In the genomic region with DNA sequence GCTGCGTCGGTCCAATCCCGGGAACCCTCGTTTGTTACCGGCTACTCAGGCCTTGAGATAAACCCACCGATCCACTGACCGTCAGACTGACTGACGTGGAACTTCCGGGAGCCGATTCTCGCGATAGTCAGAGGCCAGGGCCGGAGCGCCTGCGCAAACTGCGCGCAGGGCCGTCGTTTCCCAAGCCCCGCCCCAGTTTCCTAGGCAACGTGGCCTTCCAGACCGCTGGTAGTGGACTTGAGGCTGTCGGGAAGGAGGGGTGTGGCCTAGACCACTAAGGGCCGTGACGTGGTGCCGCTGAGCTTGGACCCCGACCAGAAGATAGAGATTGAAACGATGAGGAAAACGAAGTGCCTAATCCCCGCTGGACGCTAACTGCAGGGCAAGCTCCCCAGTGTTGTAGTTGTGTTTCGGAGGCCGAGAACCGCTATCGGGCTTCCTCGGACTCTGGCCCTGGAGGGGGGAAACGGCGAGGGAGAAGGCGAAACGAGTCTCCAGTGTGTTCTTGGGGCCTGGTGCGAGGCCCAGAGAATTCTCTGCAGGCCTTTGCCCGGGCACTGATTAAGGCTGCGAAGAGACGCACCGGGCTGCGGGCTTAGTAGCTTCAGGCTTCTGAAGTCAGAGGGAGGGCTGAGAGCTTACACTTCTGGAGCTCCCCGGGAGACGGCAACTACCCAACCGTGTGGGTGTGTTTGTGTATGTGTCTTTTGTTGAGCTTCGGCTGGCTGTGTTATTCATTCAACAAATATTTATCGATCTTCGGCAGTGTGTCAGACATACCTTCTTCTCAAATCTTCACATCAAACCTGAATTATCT, we compare ENCODE assay signal across 8 cellular contexts. TPM values are rescaled to one million over a fixed set of nuclear protein-coding genes. Genes with fewer than 3 reads are reported as not detected.
DNase-seq lines count a peak whose midpoint lies in the region; ATAC-seq and TF ChIP-seq lines count a peak whose summit lies in the region.

A gene (minus strand): TSS at position 96 of the 817 bp plus-strand sequence. CDS start 97 bp downstream, outside the sequence.

- peaks cover 8% of the 10 kb centered on the region for H3K36me3 Mint-ChIP-seq in activated T-helper 1 cell treated with anti-CD3 and anti-CD28 coated beads, Interleukin-12 subunit alpha, Interleukin-12 subunit beta, Interleukin-2, Interleukin-4 antibody, amounts not matched to agents 30 ng/mL and 10 ng/mL and 1 ng/mL, durations not matched to agents 14 hours and 24 hours and 36 hours (ENCODE audit: low read depth)

- H3K79me2 ChIP-seq in DND-41 (ENCODE audit: insufficient read depth, low read length), result peaks cover 50% of the 10 kb centered on the region
- peaks cover 57% of the 10 kb centered on the region for H3K79me2 ChIP-seq in GM23248 (ENCODE audit: insufficient read depth)

- H3K4me2 ChIP-seq in DND-41 (ENCODE audit: insufficient read depth, low read length) (peak within 1 kb of the TSS; percentile 81), GM23248 (ENCODE audit: unreplicated experiment) (peak within 1 kb of the TSS; percentile 94)

- peaks cover 8% of the 10 kb centered on the region; the same call in 1 of the 2 replicates for H3F3A ChIP-seq in GM23248 (ENCODE audit: insufficient read depth)

- no peaks in the 10 kb centered on the region for H3K9me2 ChIP-seq in GM23248 (ENCODE audit: insufficient read depth)

- H3K9ac ChIP-seq in DND-41 (ENCODE audit: low read depth, low read length), result peak within 1 kb of the TSS; percentile 96
- H3K9ac ChIP-seq in GM23248, result peak within 1 kb of the TSS; percentile 100

- no peaks in the 10 kb centered on the region for H3K9me3 Mint-ChIP-seq in activated T-helper 1 cell treated with anti-CD3 and anti-CD28 coated beads, Interleukin-12 subunit alpha, Interleukin-12 subunit beta, Interleukin-2, Interleukin-4 antibody, amounts not matched to agents 30 ng/mL and 10 ng/mL and 1 ng/mL, durations not matched to agents 14 hours and 24 hours and 36 hours

- H3K27ac Mint-ChIP-seq in activated T-helper 1 cell treated with anti-CD3 and anti-CD28 coated beads, Interleukin-12 subunit alpha, Interleukin-12 subunit beta, Interleukin-2, Interleukin-4 antibody, amounts not matched to agents 30 ng/mL and 10 ng/mL and 1 ng/mL, durations not matched to agents 14 hours and 24 hours and 36 hours, result peak within 1 kb of the TSS; percentile 96

- peaks cover 8% of the 10 kb centered on the region; the same call in 1 of the 2 replicates for H4K20me1 ChIP-seq in DND-41 (ENCODE audit: insufficient read depth, low read length)
- peaks cover 21% of the 10 kb centered on the region for H4K20me1 ChIP-seq in GM23248 (ENCODE audit: insufficient read depth)

- H3K4me3 ChIP-seq in DND-41 (ENCODE audit: low read depth in 1 of 2, low read length in 2 of 2) (peak within 1 kb of the TSS; percentile 94 to 100), GM23248 (peak within 1 kb of the TSS; percentile 100), esophagus squamous epithelium (peak within 1 kb of the TSS; percentile 72 to 100 (median 86))

- no peaks in the 10 kb centered on the region for H3K27me3 Mint-ChIP-seq in activated T-helper 1 cell treated with anti-CD3 and anti-CD28 coated beads, Interleukin-12 subunit alpha, Interleukin-12 subunit beta, Interleukin-2, Interleukin-4 antibody, amounts not matched to agents 30 ng/mL and 10 ng/mL and 1 ng/mL, durations not matched to agents 14 hours and 24 hours and 36 hours (ENCODE audit: insufficient read depth)

- in situ Hi-C loops in GM23248 (cut with MboI), result no loop called here

- peak; percentile 88 for ATAC-seq in DND-41 (ENCODE audit: insufficient read depth, low read depth)

- WGBS in GM23248 (ENCODE audit: low coverage in 1 of 2, low lambda C conversion rate in 2 of 2, missing lambda C conversion rate in 2 of 2), 2 experiments, result 1% methylated on average over 52 of the region's 52 CpGs
- 1% methylated on average over 15 to 29 of the region's 52 CpGs for WGBS in esophagus squamous epithelium, 2 donors

- peaks cover 52% of the 10 kb centered on the region for H3K4me1 Mint-ChIP-seq in activated T-helper 1 cell treated with anti-CD3 and anti-CD28 coated beads, Interleukin-12 subunit alpha, Interleukin-12 subunit beta, Interleukin-2, Interleukin-4 antibody, amounts not matched to agents 30 ng/mL and 10 ng/mL and 1 ng/mL, durations not matched to agents 14 hours and 24 hours and 36 hours (ENCODE audit: low read depth)

- no peak for TF ChIP-seq CTCF in DND-41 (IDR thresholded peaks at IDR 0.05; ENCODE audit: borderline replicate concordance, extremely low read depth, low read length, poor library complexity, severe bottlenecking)
- peak in 1 of 6 experiments; percentile 6 for TF ChIP-seq CTCF in esophagus squamous epithelium (IDR thresholded peaks at IDR 0.05)

- H3K4me3 Mint-ChIP-seq in activated T-helper 1 cell treated with anti-CD3 and anti-CD28 coated beads, Interleukin-12 subunit alpha, Interleukin-12 subunit beta, Interleukin-2, Interleukin-4 antibody, amounts not matched to agents 30 ng/mL and 10 ng/mL and 1 ng/mL, durations not matched to agents 14 hours and 24 hours and 36 hours, result peak within 1 kb of the TSS; percentile 91

- H3K36me3 ChIP-seq in DND-41 (ENCODE audit: insufficient read depth, low read length) (peaks cover 3% of the 10 kb centered on the region; the same call in 1 of the 2 replicates), GM23248 (ENCODE audit: low read depth) (no peaks in the 10 kb centered on the region), esophagus squamous epithelium (peaks cover 0 to 4% (median 0%) of the 10 kb centered on the region in 3 donors)

- intact Hi-C loops in activated T-helper 1 cell treated with anti-CD3 and anti-CD28 coated beads, Interleukin-12 subunit alpha, Interleukin-12 subunit beta, Interleukin-2, Interleukin-4 antibody, amounts not matched to agents 30 ng/mL and 10 ng/mL and 1 ng/mL, durations not matched to agents 14 hours and 24 hours and 36 hours (cut with micrococcal nuclease), result loop anchor here (1.0 to 10.0 kb wide), 7 partner anchors 31 to 1555 kb away; a partner anchor contains a TSS
- intact Hi-C loops in esophagus squamous epithelium (cut with DNase I), result no loop called here

- H2AFZ ChIP-seq in DND-41 (ENCODE audit: low read depth, low read length) (peak within 1 kb of the TSS; percentile 100), GM23248 (peak within 1 kb of the TSS; percentile 85)

- H3K4me1 ChIP-seq in DND-41 (ENCODE audit: insufficient read depth, low read length) (peaks cover 26% of the 10 kb centered on the region), GM23248 (ENCODE audit: insufficient read depth) (peaks cover 28% of the 10 kb centered on the region), esophagus squamous epithelium (peaks cover 9 to 50% (median 12%) of the 10 kb centered on the region in 3 donors)

- H3K27me3 ChIP-seq in DND-41 (ENCODE audit: insufficient read depth, low read length, poor library complexity), result peaks cover 2% of the 10 kb centered on the region
- H3K27me3 ChIP-seq in GM23248 (replicated peaks; ENCODE audit: insufficient read depth), result no peaks in the 10 kb centered on the region
- H3K27me3 ChIP-seq in esophagus squamous epithelium, result no peaks in the 10 kb centered on the region

- DNase-seq in DND-41 (peak; percentile 93), GM23248 (peak; percentile 100), Kasumi-1 (lab: John Stamatoyannopoulos, UW) (peak; percentile 96), RPMI7951 (ENCODE audit: low read depth) (peak; percentile 99), esophagus squamous epithelium (lab: John Stamatoyannopoulos, UW) (peak; percentile 87), myocyte (ENCODE audit: low read depth) (peak; percentile 100)
- peak; percentile 96 for DNase-seq in activated T-helper 1 cell treated with anti-CD3 and anti-CD28 coated beads, Interleukin-12 subunit alpha, Interleukin-12 subunit beta, Interleukin-2, Interleukin-4 antibody, amounts not matched to agents 30 ng/mL and 10 ng/mL and 1 ng/mL, durations not matched to agents 14 hours and 24 hours and 36 hours (ENCODE audit: low spot score)
- peak; percentile 95 to 98 for DNase-seq in stimulated activated CD8-positive, alpha-beta memory T cell treated with anti-CD3 and anti-CD28 coated beads, Interleukin-7, amount 100 ng/mL, for 48 hours (ENCODE audit: extremely low read depth in 1 of 2, low read depth in 1 of 2)

- H3K27ac ChIP-seq in DND-41 (ENCODE audit: low read length) (peak within 1 kb of the TSS; percentile 91), GM23248 (peak within 1 kb of the TSS; percentile 99), esophagus squamous epithelium (peak within 1 kb of the TSS; percentile 91 to 98 (median 95))

- H3K9me3 ChIP-seq in DND-41 (ENCODE audit: insufficient read depth, low read length, severe bottlenecking) (no peaks in the 10 kb centered on the region), GM23248 (ENCODE audit: low read depth) (no peaks in the 10 kb centered on the region), esophagus squamous epithelium (no peaks in the 10 kb centered on the region)

- peak in 3 of 4 donors; percentile 66 to 78 (median 77) for TF ChIP-seq POLR2A in esophagus squamous epithelium (IDR thresholded peaks at IDR 0.05)

RNA-seq across cellular contexts. Expression of the gene that starts here (rescaled TPM):
- 181 and 197 TPM in 2 replicates for total RNA-seq in GM23248 (2014; rRNA removed; shearing (Covaris generic))
- 198 and 203 TPM in 2 replicates for polyA plus RNA-seq in GM23248 (2016; fragmentation: Nextera tagmentation; extraction: Ambion mirVana)
- 179 and 192 TPM in 2 replicates for total RNA-seq in RPMI7951 (2014; rRNA removed; shearing (Covaris generic))
- total RNA-seq in activated T-helper 1 cell treated with anti-CD3 and anti-CD28 coated beads, Interleukin-12 subunit alpha, Interleukin-12 subunit beta, Interleukin-2, Interleukin-4 antibody, amounts not matched to agents 30 ng/mL and 10 ng/mL and 1 ng/mL, durations not matched to agents 14 hours and 24 hours and 36 hours, result 96.9 and 103 TPM in 2 replicates
- total RNA-seq in esophagus squamous epithelium, result 100 to 1,000 TPM in 1 of 4 donors, 10 to 100 TPM in 3; 62.6 to 103 (median 86.8) TPM
- 120 and 159 TPM in 2 replicates for total RNA-seq in myocyte
- 115 TPM for polyA plus RNA-seq in myocyte (2012)

Comparison
In these comparisons a context has a peak if more than half of its experiments do, and no peak if none do; other contexts are left out.
1. Peak in every context shown above with its lines: DNase-seq, ATAC-seq, H3K4me3 ChIP-seq and H3K27ac ChIP-seq.